ENCODE assay signal across 29 cellular contexts in the genomic region with DNA sequence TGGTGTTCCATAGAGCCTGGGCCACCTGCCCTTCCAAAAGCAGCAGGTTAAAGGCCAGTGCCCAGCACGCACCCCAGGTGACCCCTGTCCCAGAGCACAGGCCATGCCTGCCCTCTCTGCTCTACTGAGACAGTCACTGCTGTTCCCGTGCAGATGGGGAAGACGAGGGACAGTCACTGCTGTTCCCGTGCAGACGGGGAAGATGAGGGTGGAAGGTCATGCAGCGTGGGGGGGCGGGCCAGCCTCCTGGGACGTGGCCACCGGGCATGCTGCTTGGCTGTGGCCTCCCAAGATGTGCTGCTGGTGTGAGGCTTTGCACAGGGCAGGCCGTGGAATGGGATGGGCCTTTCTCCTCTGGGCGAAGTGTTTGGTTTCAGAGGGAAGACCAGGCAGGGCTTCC.
"Had no signal": no experiment of that assay in that cellular context is flagged by ENCODE, and none has a peak within 500 bp of the region (broad histone marks: within the 10 kb centered on the region; RNA-seq: fewer than 3 reads in every experiment).

No MANE protein-coding gene starts in this region.

- H3K36me3 ChIP-seq: neutrophil, prostate gland had no signal

- H3K27me3 ChIP-seq: esophagus muscularis mucosa, foreskin keratinocyte, neutrophil, stomach, thyroid gland had no signal

- DNase-seq: dermis blood vessel endothelial cell; effector memory CD4-positive, alpha-beta T cell; foreskin keratinocyte; glutamatergic neuron; hypothalamus; immature natural killer cell; islet precursor cell; kidney glomerular epithelial cell; left colon; left ventricle myocardium inferior; natural killer cell; small intestine; stimulated activated CD4-positive, alpha-beta T cell treated with anti-CD3 and anti-CD28 coated beads, Interleukin-12 subunit alpha, Interleukin-12 subunit beta, amount 100 ng/mL, for 4 hours; stimulated activated CD4-positive, alpha-beta T cell treated with anti-CD3 and anti-CD28 coated beads, Interleukin-1b, Interleukin-23, amount 100 ng/mL, for 48 hours; stimulated activated CD4-positive, alpha-beta T cell treated with anti-CD3 and anti-CD28 coated beads, Interleukin-4, amount 100 ng/mL, for 1 hour; stimulated activated naive CD4-positive, alpha-beta T cell treated with Interleukin-2 at 50 U/mL for 16 hours; stomach; thyroid gland had no signal

- H3K9me3 Mint-ChIP-seq: central memory CD8-positive, alpha-beta T cell; immature natural killer cell; memory B cell; natural killer cell; stimulated activated effector memory CD8-positive, alpha-beta T cell treated with anti-CD3 and anti-CD28 coated beads, Interleukin-12 subunit alpha, Interleukin-12 subunit beta, amount 100 ng/mL, for 72 hours; type B pancreatic cell had no signal

- H3K36me3 Mint-ChIP-seq: stimulated activated effector memory CD8-positive, alpha-beta T cell treated with anti-CD3 and anti-CD28 coated beads, Interleukin-12 subunit alpha, Interleukin-12 subunit beta, amount 100 ng/mL, for 72 hours; type B pancreatic cell had no signal

- H3K4me3 ChIP-seq: coronary artery, esophagus muscularis mucosa, left ventricle myocardium inferior, lung, prostate gland, stomach, thyroid gland had no signal

- H3K9me3 ChIP-seq: esophagus muscularis mucosa, left ventricle myocardium inferior, neutrophil, prostate gland, stomach, thyroid gland had no signal

- ATAC-seq: foreskin keratinocyte; left colon; natural killer cell; right cardiac atrium; stimulated activated effector memory CD8-positive, alpha-beta T cell treated with anti-CD3 and anti-CD28 coated beads, Interleukin-12 subunit alpha, Interleukin-12 subunit beta, amount 100 ng/mL, for 72 hours had no signal

- H3K27me3 Mint-ChIP-seq: central memory CD8-positive, alpha-beta T cell; memory B cell; type B pancreatic cell had no signal

- H3K27ac ChIP-seq: coronary artery, esophagus muscularis mucosa, foreskin keratinocyte, left ventricle myocardium inferior, neutrophil, parathyroid adenoma, prostate gland, stomach, thyroid gland had no signal

- H3K27ac Mint-ChIP-seq: immature natural killer cell; memory B cell; natural killer cell; stimulated activated effector memory CD8-positive, alpha-beta T cell treated with anti-CD3 and anti-CD28 coated beads, Interleukin-12 subunit alpha, Interleukin-12 subunit beta, amount 100 ng/mL, for 72 hours; type B pancreatic cell had no signal

- H3K4me3 Mint-ChIP-seq: central memory CD8-positive, alpha-beta T cell; immature natural killer cell; memory B cell; natural killer cell; stimulated activated effector memory CD8-positive, alpha-beta T cell treated with anti-CD3 and anti-CD28 coated beads, Interleukin-12 subunit alpha, Interleukin-12 subunit beta, amount 100 ng/mL, for 72 hours; type B pancreatic cell had no signal

- H3K4me1 ChIP-seq: foreskin keratinocyte, left ventricle myocardium inferior, parathyroid adenoma, prostate gland, thyroid gland had no signal
